Comparison of ENCODE assay signal across 9 cellular contexts in the genomic region with DNA sequence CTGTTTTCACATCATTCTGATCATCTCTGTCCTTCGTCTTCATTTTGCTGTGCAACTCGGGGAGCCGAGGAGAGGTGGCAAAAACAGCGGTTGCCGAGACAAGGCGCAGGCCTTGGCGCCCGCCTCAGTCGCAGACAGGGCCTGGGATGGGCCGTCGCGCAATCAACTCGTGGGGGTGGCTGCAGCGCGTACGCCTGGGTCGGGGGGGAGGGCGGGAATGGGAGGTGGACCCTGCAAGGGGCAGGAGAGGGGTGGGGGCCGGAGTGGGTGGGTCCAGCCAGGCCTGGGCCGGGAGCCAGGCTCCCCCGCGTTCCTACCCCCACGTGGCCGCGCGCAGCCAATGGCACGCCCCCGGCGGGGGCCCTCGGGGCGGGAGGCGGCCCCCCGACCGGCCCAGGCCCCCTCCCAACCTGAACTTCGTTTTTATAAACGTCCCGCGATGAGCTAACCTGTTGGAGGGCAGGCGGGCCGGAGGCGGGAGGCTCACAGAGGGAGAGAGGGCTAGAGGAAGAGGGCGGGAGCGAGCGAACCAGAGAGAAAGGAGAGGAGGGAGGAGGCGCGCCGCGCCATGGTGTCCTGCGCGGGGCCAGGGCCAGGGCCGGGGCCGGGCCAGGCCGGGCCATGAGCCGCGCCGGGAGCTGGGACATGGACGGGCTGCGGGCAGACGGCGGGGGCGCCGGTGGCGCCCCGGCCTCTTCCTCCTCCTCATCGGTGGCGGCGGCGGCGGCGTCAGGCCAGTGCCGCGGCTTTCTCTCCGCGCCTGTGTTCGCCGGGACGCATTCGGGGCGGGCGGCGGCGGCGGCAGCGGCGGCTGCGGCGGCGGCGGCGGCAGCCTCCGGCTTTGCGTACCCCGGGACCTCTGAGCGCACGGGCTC. TPM values are rescaled to one million over a fixed set of nuclear protein-coding genes. Genes with fewer than 3 reads are reported as not detected.
DNase-seq lines count a peak whose midpoint lies in the region; ATAC-seq and TF ChIP-seq lines count a peak whose summit lies in the region.
"Had no signal": no experiment of that assay in that cellular context is flagged by ENCODE, and none has a peak within 500 bp of the region (broad histone marks: within the 10 kb centered on the region; RNA-seq: fewer than 3 reads in every experiment).

A gene (plus strand): TSS at position 452 of the 875 bp plus-strand sequence. CDS start 170 bp downstream, at position 622.

- peak within 1 kb of the TSS; percentile 17 for H2AFZ ChIP-seq in hepatocyte

- H3K4me1 ChIP-seq in NT2/D1 (ENCODE audit: insufficient read depth, insufficient read length) (peaks cover 6% of the 10 kb centered on the region), hepatocyte (ENCODE audit: insufficient read depth) (peaks cover 7% of the 10 kb centered on the region)

- H3K4me2 ChIP-seq in hepatocyte = peak within 1 kb of the TSS; percentile 91

- peaks cover 3% of the 10 kb centered on the region for H3K36me3 Mint-ChIP-seq in activated CD8-positive, alpha-beta memory T cell treated with anti-CD3 and anti-CD28 coated beads, Interleukin-2, amount 10 ng/mL, durations not matched to agents 7 days and 5 days
- peaks cover 0 to 5% of the 10 kb centered on the region in 2 donors for H3K36me3 Mint-ChIP-seq in stimulated activated naive B cell treated with anti-CD40 and anti-IgM and Interleukin-4, amounts not matched to agents 10 μg/mL and 1 μg/mL and 100 μg/mL, for 72 hours

- peak within 1 kb of the TSS; percentile 82 for H3K9ac ChIP-seq in NT2/D1 (ENCODE audit: insufficient read length, low read depth)

- H3K36me3 ChIP-seq in NT2/D1 (ENCODE audit: insufficient read depth, insufficient read length, low read length) (peaks cover 10% of the 10 kb centered on the region), hepatocyte (replicated peaks; ENCODE audit: insufficient read depth, low read depth) (no peaks in the 10 kb centered on the region)

- H4K20me1 ChIP-seq in hepatocyte (ENCODE audit: insufficient read depth, poor library complexity, severe bottlenecking) = peaks cover 14% of the 10 kb centered on the region

- no peak for TF ChIP-seq CTCF in hepatocyte (IDR thresholded peaks at IDR 0.05; ENCODE audit: poor library complexity)

- H3K9me3 Mint-ChIP-seq in activated CD8-positive, alpha-beta memory T cell treated with anti-CD3 and anti-CD28 coated beads, Interleukin-2, amount 10 ng/mL, durations not matched to agents 7 days and 5 days (ENCODE audit: low read depth) = no peaks in the 10 kb centered on the region
- peaks cover 0 to 6% of the 10 kb centered on the region in 2 donors for H3K9me3 Mint-ChIP-seq in stimulated activated naive B cell treated with anti-CD40 and anti-IgM and Interleukin-4, amounts not matched to agents 10 μg/mL and 1 μg/mL and 100 μg/mL, for 72 hours

- no peaks in the 10 kb centered on the region for H3K9me2 ChIP-seq in hepatocyte (replicated peaks; ENCODE audit: insufficient read depth)

- peaks cover 83% of the 10 kb centered on the region for H3K27me3 ChIP-seq in NT2/D1 (ENCODE audit: insufficient read depth, insufficient read length)
- peaks cover 95% of the 10 kb centered on the region for H3K27me3 ChIP-seq in hepatocyte

- 3% methylated on average over 45 of the region's 95 CpGs for WGBS in hepatocyte (ENCODE audit: low lambda C conversion rate, missing lambda C conversion rate)

- peak within 1 kb of the TSS; percentile 64 for H3K27ac Mint-ChIP-seq in activated CD8-positive, alpha-beta memory T cell treated with anti-CD3 and anti-CD28 coated beads, Interleukin-2, amount 10 ng/mL, durations not matched to agents 7 days and 5 days
- H3K27ac Mint-ChIP-seq in stimulated activated naive B cell treated with anti-CD40 and anti-IgM and Interleukin-4, amounts not matched to agents 10 μg/mL and 1 μg/mL and 100 μg/mL, for 72 hours = peak within 1 kb of the TSS; percentile 84

- H3K27me3 Mint-ChIP-seq in activated CD8-positive, alpha-beta memory T cell treated with anti-CD3 and anti-CD28 coated beads, Interleukin-2, amount 10 ng/mL, durations not matched to agents 7 days and 5 days = peaks cover 92% of the 10 kb centered on the region
- H3K27me3 Mint-ChIP-seq in stimulated activated naive B cell treated with anti-CD40 and anti-IgM and Interleukin-4, amounts not matched to agents 10 μg/mL and 1 μg/mL and 100 μg/mL, for 72 hours = peaks cover 71 to 86% of the 10 kb centered on the region in 2 donors

- peak within 1 kb of the TSS; percentile 17 for H3K4me3 Mint-ChIP-seq in activated CD8-positive, alpha-beta memory T cell treated with anti-CD3 and anti-CD28 coated beads, Interleukin-2, amount 10 ng/mL, durations not matched to agents 7 days and 5 days
- H3K4me3 Mint-ChIP-seq in stimulated activated naive B cell treated with anti-CD40 and anti-IgM and Interleukin-4, amounts not matched to agents 10 μg/mL and 1 μg/mL and 100 μg/mL, for 72 hours = peak within 1 kb of the TSS; percentile 30 to 66

- peak within 1 kb of the TSS; percentile 77 for H3K4me3 ChIP-seq in NT2/D1 (ENCODE audit: insufficient read length, low read depth)
- H3K4me3 ChIP-seq in hepatocyte = peak within 1 kb of the TSS; percentile 57

- CTCF ChIA-PET in activated CD8-positive, alpha-beta memory T cell treated with anti-CD3 and anti-CD28 coated beads, Interleukin-2, amount 10 ng/mL, durations not matched to agents 7 days and 5 days (lab: Charles Lee) = interaction anchor here (0.7 to 1.4 kb wide), 2 partner anchors 12 to 21 kb away, joined by 3 read pairs; no protein-coding TSS in a partner anchor

- DNase-seq in activated CD8-positive, alpha-beta memory T cell treated with anti-CD3 and anti-CD28 coated beads, Interleukin-2, amount 10 ng/mL, durations not matched to agents 7 days and 5 days = no peak
- DNase-seq in activated CD8-positive, alpha-beta memory T cell treated with anti-CD3 and anti-CD28 coated beads, Interleukin-2, amount 50 U/mL, for 48 hours = no peak
- DNase-seq in NT2/D1 (ENCODE audit: low read depth, low spot score) = no peak
- peak; percentile 87 for DNase-seq in hepatocyte (ENCODE audit: low spot score)
- DNase-seq in stimulated activated naive B cell treated with anti-CD40 and anti-IgM and Interleukin-4, amounts not matched to agents 10 μg/mL and 1 μg/mL and 100 μg/mL, for 72 hours = no peak
- DNase-seq in activated CD4-positive, alpha-beta T cell treated with anti-CD3 and anti-CD28 coated beads, Interleukin-2, amount 50 U/mL, for 48 hours = no peak

- peaks cover 60% of the 10 kb centered on the region for H3K79me2 ChIP-seq in hepatocyte

- ATAC-seq in activated CD8-positive, alpha-beta memory T cell treated with anti-CD3 and anti-CD28 coated beads, Interleukin-2, amount 10 ng/mL, durations not matched to agents 7 days and 5 days = no peak
- ATAC-seq in stimulated activated naive B cell treated with anti-CD40 and anti-IgM and Interleukin-4, amounts not matched to agents 10 μg/mL and 1 μg/mL and 100 μg/mL, for 72 hours (replicated peaks) = no peak
- ATAC-seq in GM18907 (IDR thresholded peaks at IDR 0.05; ENCODE audit: unreplicated experiment) = no peak
- ATAC-seq in GM18867 (IDR thresholded peaks at IDR 0.05; ENCODE audit: unreplicated experiment) = no peak

- H3K9me3 ChIP-seq in NT2/D1 (ENCODE audit: insufficient read depth, low read length) = peaks cover 37% of the 10 kb centered on the region; the same call in 1 of the 2 replicates
- no peaks in the 10 kb centered on the region for H3K9me3 ChIP-seq in hepatocyte (ENCODE audit: low read depth)

- peak within 1 kb of the TSS; percentile 89 for H3K27ac ChIP-seq in hepatocyte

- peaks cover 18% of the 10 kb centered on the region for H3K4me1 Mint-ChIP-seq in activated CD8-positive, alpha-beta memory T cell treated with anti-CD3 and anti-CD28 coated beads, Interleukin-2, amount 10 ng/mL, durations not matched to agents 7 days and 5 days
- peaks cover 14 to 25% of the 10 kb centered on the region in 2 donors for H3K4me1 Mint-ChIP-seq in stimulated activated naive B cell treated with anti-CD40 and anti-IgM and Interleukin-4, amounts not matched to agents 10 μg/mL and 1 μg/mL and 100 μg/mL, for 72 hours

RNA-seq across cellular contexts. Expression of the gene that starts here (rescaled TPM):
- not detected for total RNA-seq in activated CD8-positive, alpha-beta memory T cell treated with anti-CD3 and anti-CD28 coated beads, Interleukin-2, amount 10 ng/mL, durations not matched to agents 7 days and 5 days
- 33.9 and 37.2 TPM in 2 replicates for total RNA-seq in hepatocyte
- polyA plus RNA-seq in hepatocyte = 19.3 and 24.7 TPM in 2 replicates
- total RNA-seq: epithelial cell of proximal tubule had no signal

Comparison
In these comparisons a context has a peak if more than half of its experiments do, and no peak if none do; other contexts are left out.
1. RNA of the gene that starts here (total RNA-seq): 33.9 to 37.2 TPM in hepatocyte; not detected in activated CD8-positive, alpha-beta memory T cell treated with anti-CD3 and anti-CD28 coated beads, Interleukin-2, amount 10 ng/mL, durations not matched to agents 7 days and 5 days; every median in the first group is over 10 times any median in the second.